ENCODE assay signal across 10 cellular contexts in the genomic region with DNA sequence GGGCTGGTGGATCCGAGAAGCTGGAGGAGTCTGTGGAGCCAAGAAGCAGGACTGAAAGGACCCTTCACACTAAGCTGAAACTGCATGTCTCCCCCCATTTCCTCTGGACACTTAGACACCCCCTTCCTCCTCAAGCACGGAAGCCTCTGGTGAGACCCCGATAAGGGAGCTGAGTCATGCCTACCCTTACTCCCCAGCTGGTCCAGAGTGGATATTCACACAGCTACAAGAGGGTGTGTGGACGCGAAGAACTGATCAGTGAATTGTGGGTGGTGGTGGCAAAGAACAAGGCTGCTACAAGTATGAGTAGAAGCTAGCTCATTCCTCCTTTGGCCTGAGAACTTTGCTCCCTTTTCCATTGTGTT. TPM values are rescaled to one million over a fixed set of nuclear protein-coding genes. Genes with fewer than 3 reads are reported as not detected.
DNase-seq lines count a peak whose midpoint lies in the region; ATAC-seq and TF ChIP-seq lines count a peak whose summit lies in the region.
"Had no signal": no experiment of that assay in that cellular context is flagged by ENCODE, and none has a peak within 500 bp of the region (broad histone marks: within the 10 kb centered on the region; RNA-seq: fewer than 3 reads in every experiment).

No MANE protein-coding gene starts in this region.

- peak overlapping the region; percentile 48 to 94 (median 78) for H3K4me3 ChIP-seq in BLaER1 treated with 17β-estradiol and CSF1 and Interleukin-3, amounts not matched to agents 10 nM and 100 nM
- peak overlapping the region; percentile 89 for H3K4me3 ChIP-seq in OCI-LY7 (ENCODE audit: low read depth, low read length, poor library complexity, severe bottlenecking)
- peak overlapping the region in 1 of 2 donors; percentile 0 for H3K4me3 ChIP-seq in esophagus (ENCODE audit: low read depth in 1 of 2, low read length in 2 of 2)
- peak overlapping the region; percentile 51 for H3K4me3 ChIP-seq in trophoblast cell (ENCODE audit: low read depth, low read length)

- WGBS in esophagus, 2 donors = 50 to 52% methylated on average over 5 of the region's 5 CpGs
- no CpG with 5 or more reads among the region's 5 CpGs for WGBS in trophoblast cell (ENCODE audit: extremely low coverage, insufficient coverage, insufficient read length)

- peaks cover 3% of the 10 kb centered on the region for H3K4me1 Mint-ChIP-seq in stimulated activated memory B cell treated with anti-CD40 and anti-IgM and Interleukin-4, amounts not matched to agents 10 μg/mL and 1 μg/mL and 100 μg/mL, for 72 hours
- H3K4me1 Mint-ChIP-seq in activated naive CD4-positive, alpha-beta T cell treated with anti-CD3 and anti-CD28 coated beads, Interleukin-2, amount 10 ng/mL, durations not matched to agents 7 days and 5 days = peaks cover 7% of the 10 kb centered on the region
- H3K4me1 Mint-ChIP-seq in effector memory CD8-positive, alpha-beta T cell (ENCODE audit: low read depth in 2 of 2) = peaks cover 6 to 26% of the 10 kb centered on the region in 2 donors

- H3K9me2 ChIP-seq in OCI-LY7 (ENCODE audit: insufficient read depth, low read length) = no peaks in the 10 kb centered on the region

- H3K14ac ChIP-seq in trophoblast cell (ENCODE audit: low read length) = peak overlapping the region; percentile 96

- no peak overlapping the region for H3K4me3 Mint-ChIP-seq in stimulated activated memory B cell treated with anti-CD40 and anti-IgM and Interleukin-4, amounts not matched to agents 10 μg/mL and 1 μg/mL and 100 μg/mL, for 72 hours
- H3K4me3 Mint-ChIP-seq in activated naive CD4-positive, alpha-beta T cell treated with anti-CD3 and anti-CD28 coated beads, Interleukin-2, amount 10 ng/mL, durations not matched to agents 7 days and 5 days = no peak overlapping the region
- H3K4me3 Mint-ChIP-seq in effector memory CD8-positive, alpha-beta T cell = no peak overlapping the region

- peak overlapping the region; percentile 99 for H4K91ac ChIP-seq in trophoblast cell (ENCODE audit: low read depth, low read length)

- no peak for ATAC-seq in stimulated activated memory B cell treated with anti-CD40 and anti-IgM and Interleukin-4, amounts not matched to agents 10 μg/mL and 1 μg/mL and 100 μg/mL, for 72 hours
- no peak for ATAC-seq in HG02938 (IDR thresholded peaks at IDR 0.05; ENCODE audit: unreplicated experiment)
- no peak for ATAC-seq in effector memory CD8-positive, alpha-beta T cell (replicated peaks)

- peak overlapping the region; percentile 90 for H4K8ac ChIP-seq in trophoblast cell (ENCODE audit: low read depth, low read length)

- H2AK5ac ChIP-seq in trophoblast cell (ENCODE audit: low read length) = peak overlapping the region; percentile 98

- peak overlapping the region; percentile 99 for H2BK5ac ChIP-seq in trophoblast cell (ENCODE audit: low read depth, low read length, poor library complexity)

- H2BK12ac ChIP-seq in trophoblast cell (ENCODE audit: low read length) = peak overlapping the region; percentile 92

- TF ChIP-seq CTCF in OCI-LY7 (conservative IDR thresholded peaks at IDR 0.05; ENCODE audit: low read length) = no peak

- H3K27me3 Mint-ChIP-seq in stimulated activated memory B cell treated with anti-CD40 and anti-IgM and Interleukin-4, amounts not matched to agents 10 μg/mL and 1 μg/mL and 100 μg/mL, for 72 hours = no peaks in the 10 kb centered on the region
- no peaks in the 10 kb centered on the region for H3K27me3 Mint-ChIP-seq in activated naive CD4-positive, alpha-beta T cell treated with anti-CD3 and anti-CD28 coated beads, Interleukin-2, amount 10 ng/mL, durations not matched to agents 7 days and 5 days
- no peaks in the 10 kb centered on the region for H3K27me3 Mint-ChIP-seq in effector memory CD8-positive, alpha-beta T cell
- H3K27me3 Mint-ChIP-seq: progenitor cell of endocrine pancreas had no signal

- DNase-seq in OCI-LY7 (ENCODE audit: low spot score) (no peak), trophoblast cell (peak in 1 of 2 donors; percentile 30)
- no peak for DNase-seq in activated naive CD4-positive, alpha-beta T cell treated with anti-CD3 and anti-CD28 coated beads, Interleukin-2, amount 10 ng/mL, durations not matched to agents 7 days and 5 days
- DNase-seq in effector memory CD8-positive, alpha-beta T cell = no peak

- H3K36me3 Mint-ChIP-seq in stimulated activated memory B cell treated with anti-CD40 and anti-IgM and Interleukin-4, amounts not matched to agents 10 μg/mL and 1 μg/mL and 100 μg/mL, for 72 hours = peaks cover 26% of the 10 kb centered on the region
- peaks cover 32% of the 10 kb centered on the region for H3K36me3 Mint-ChIP-seq in activated naive CD4-positive, alpha-beta T cell treated with anti-CD3 and anti-CD28 coated beads, Interleukin-2, amount 10 ng/mL, durations not matched to agents 7 days and 5 days
- H3K36me3 Mint-ChIP-seq in effector memory CD8-positive, alpha-beta T cell (ENCODE audit: insufficient read depth) = peaks cover 39% of the 10 kb centered on the region

- peak overlapping the region; percentile 93 to 100 (median 98) for H3K4me2 ChIP-seq in BLaER1 treated with 17β-estradiol and CSF1 and Interleukin-3, amounts not matched to agents 10 nM and 100 nM
- H3K4me2 ChIP-seq in OCI-LY7 (ENCODE audit: low read length) (peak overlapping the region; percentile 97), trophoblast cell (ENCODE audit: low read length) (peak overlapping the region; percentile 56)

- H3K27ac ChIP-seq in BLaER1 treated with 17β-estradiol and CSF1 and Interleukin-3, amounts not matched to agents 10 nM and 100 nM = peak overlapping the region in 10 of 11 experiments; percentile 26 to 91 (median 75); a peak in 19 of 22 replicates
- H3K27ac ChIP-seq in OCI-LY7 (ENCODE audit: low read depth, low read length, poor library complexity, severe bottlenecking) (peak overlapping the region; percentile 46), esophagus (ENCODE audit: low read depth in 2 of 2, low read length in 1 of 2) (peak overlapping the region; percentile 85), trophoblast cell (ENCODE audit: low read depth, low read length) (peak overlapping the region; percentile 99)

- H3K9me3 Mint-ChIP-seq in stimulated activated memory B cell treated with anti-CD40 and anti-IgM and Interleukin-4, amounts not matched to agents 10 μg/mL and 1 μg/mL and 100 μg/mL, for 72 hours = no peaks in the 10 kb centered on the region
- H3K9me3 Mint-ChIP-seq in activated naive CD4-positive, alpha-beta T cell treated with anti-CD3 and anti-CD28 coated beads, Interleukin-2, amount 10 ng/mL, durations not matched to agents 7 days and 5 days = no peaks in the 10 kb centered on the region
- no peaks in the 10 kb centered on the region for H3K9me3 Mint-ChIP-seq in effector memory CD8-positive, alpha-beta T cell

- H3K79me2 ChIP-seq in OCI-LY7 (ENCODE audit: insufficient read depth, low read depth, low read length) (peaks cover 51% of the 10 kb centered on the region), trophoblast cell (ENCODE audit: control insufficient read depth, insufficient read depth, low read length, poor library complexity) (peaks cover 22% of the 10 kb centered on the region)

- POLR2A ChIA-PET in OCI-LY7 (lab: Charles Lee) = interaction anchor here (0.7 to 2.4 kb wide), 16 partner anchors 10 to 134 kb away, joined by 3 to 18 read pairs (median 4); a partner anchor contains a TSS

- peak overlapping the region; percentile 75 for H4K12ac ChIP-seq in trophoblast cell (ENCODE audit: low read depth, low read length)

- H3K9me3 ChIP-seq in BLaER1 treated with 17β-estradiol and CSF1 and Interleukin-3, amounts not matched to agents 10 nM and 100 nM (replicated peaks in 1 of 11) = no peaks in the 10 kb centered on the region
- H3K9me3 ChIP-seq in OCI-LY7 (ENCODE audit: low read length) (no peaks in the 10 kb centered on the region), esophagus (ENCODE audit: control insufficient read depth in 2 of 2, insufficient read depth in 1 of 2, low read depth in 1 of 2, low read length in 1 of 2) (no peaks in the 10 kb centered on the region), trophoblast cell (ENCODE audit: insufficient read depth, low read depth, low read length) (no peaks in the 10 kb centered on the region)

- peak overlapping the region; percentile 97 for H3K4ac ChIP-seq in trophoblast cell (ENCODE audit: low read depth, low read length)

- peaks cover 27% of the 10 kb centered on the region for H3K79me1 ChIP-seq in trophoblast cell (ENCODE audit: low read length)

- H3K18ac ChIP-seq in trophoblast cell (ENCODE audit: low read length) = peak overlapping the region; percentile 97

- BruUV-seq in OCI-LY7 (replicated peaks; lab: Mats Ljungman, UMichigan) = no TSS peak

- no peak overlapping the region for H3K27ac Mint-ChIP-seq in stimulated activated memory B cell treated with anti-CD40 and anti-IgM and Interleukin-4, amounts not matched to agents 10 μg/mL and 1 μg/mL and 100 μg/mL, for 72 hours
- no peak overlapping the region for H3K27ac Mint-ChIP-seq in activated naive CD4-positive, alpha-beta T cell treated with anti-CD3 and anti-CD28 coated beads, Interleukin-2, amount 10 ng/mL, durations not matched to agents 7 days and 5 days
- H3K27ac Mint-ChIP-seq in effector memory CD8-positive, alpha-beta T cell = no peak overlapping the region

- peaks cover 50 to 55% (median 53%) of the 10 kb centered on the region in 10 experiments for H3K4me1 ChIP-seq in BLaER1 treated with 17β-estradiol and CSF1 and Interleukin-3, amounts not matched to agents 10 nM and 100 nM
- H3K4me1 ChIP-seq in OCI-LY7 (ENCODE audit: insufficient read depth, low read length, poor library complexity, severe bottlenecking) (peaks cover 48% of the 10 kb centered on the region), esophagus (ENCODE audit: control insufficient read depth in 2 of 2, insufficient read depth in 2 of 2, low read length in 1 of 2) (peaks cover 8 to 14% of the 10 kb centered on the region in 2 donors), trophoblast cell (ENCODE audit: control insufficient read depth in 1 of 2, insufficient read depth in 2 of 2, low read length in 2 of 2) (peaks cover 33 to 43% of the 10 kb centered on the region in 2 experiments)

- H3K27me3 ChIP-seq in BLaER1 treated with 17β-estradiol and CSF1 and Interleukin-3, amounts not matched to agents 10 nM and 100 nM = no peaks in the 10 kb centered on the region
- H3K27me3 ChIP-seq in esophagus (ENCODE audit: control insufficient read depth in 1 of 2, insufficient read depth in 2 of 2, low read length in 2 of 2) = no peaks in the 10 kb centered on the region
- H3K27me3 ChIP-seq in trophoblast cell (ENCODE audit: insufficient read depth, low read length) = no peaks in the 10 kb centered on the region

- H3K9ac ChIP-seq in BLaER1 treated with 17β-estradiol and CSF1 and Interleukin-3, amounts not matched to agents 10 nM and 100 nM = peak overlapping the region; percentile 50 to 93 (median 69)
- peak overlapping the region; percentile 24 for H3K9ac ChIP-seq in trophoblast cell (ENCODE audit: low read length)

- H2BK120ac ChIP-seq in trophoblast cell (ENCODE audit: insufficient read depth, low read length, poor library complexity) = peak overlapping the region; percentile 99

- peak overlapping the region; percentile 96 for H3K23ac ChIP-seq in trophoblast cell (ENCODE audit: low read length)

- CTCF ChIA-PET in OCI-LY7 (lab: Charles Lee; ENCODE audit: unreplicated experiment) = interaction anchor here (0.8 to 2.2 kb wide), 12 partner anchors 22 to 111 kb away, joined by 3 to 13 read pairs (median 4); a partner anchor contains a TSS
- CTCF ChIA-PET in activated naive CD4-positive, alpha-beta T cell treated with anti-CD3 and anti-CD28 coated beads, Interleukin-2, amount 10 ng/mL, durations not matched to agents 7 days and 5 days (lab: Charles Lee) = interaction anchor here (1.2 to 3.8 kb wide), 15 partner anchors 8 to 111 kb away, joined by 3 to 43 read pairs (median 6); a partner anchor contains a TSS

- intact Hi-C loops in OCI-LY7 (cut with micrococcal nuclease; ENCODE audit: unreplicated experiment) = loop anchor here (2.0 kb wide), 1 partner anchor 69 kb away; a partner anchor contains a TSS

- H4K20me1 ChIP-seq in BLaER1 treated with 17β-estradiol and CSF1 and Interleukin-3, amounts not matched to agents 10 nM and 100 nM = peaks cover 53 to 82% (median 78%) of the 10 kb centered on the region in 11 experiments
- H4K20me1 ChIP-seq in OCI-LY7 (ENCODE audit: insufficient read depth, low read length) = peaks cover 15% of the 10 kb centered on the region; the same call in 1 of the 2 replicates

- no peak overlapping the region for H2AFZ ChIP-seq in OCI-LY7 (ENCODE audit: low read length)
- H2AFZ ChIP-seq in trophoblast cell (ENCODE audit: insufficient read depth, low read length, poor library complexity) = peak overlapping the region; percentile 81

- H3K36me3 ChIP-seq in BLaER1 treated with 17β-estradiol and CSF1 and Interleukin-3, amounts not matched to agents 10 nM and 100 nM = peaks cover 39 to 58% (median 42%) of the 10 kb centered on the region in 11 experiments
- H3K36me3 ChIP-seq in OCI-LY7 (ENCODE audit: insufficient read depth, low read length) (peaks cover 44% of the 10 kb centered on the region), esophagus (ENCODE audit: control insufficient read depth in 2 of 2, insufficient read depth in 2 of 2, low read length in 1 of 2) (peaks cover 8 to 22% of the 10 kb centered on the region in 2 donors), trophoblast cell (ENCODE audit: control insufficient read depth in 1 of 2, insufficient read depth in 2 of 2, low read length in 2 of 2) (peaks cover 19 to 29% of the 10 kb centered on the region in 2 experiments)

RNA-seq across cellular contexts. Expression of a gene that starts 4.3 kb away (rescaled TPM):
- 87.5 and 98.8 TPM in 2 replicates for total RNA-seq in OCI-LY7 (2014; rRNA removed; shearing (Covaris generic))
- total RNA-seq in OCI-LY7 (2022) = 169 and 177 TPM in 2 replicates
- 10 to 100 TPM; 53.2 to 89.5 TPM for polyA plus RNA-seq in esophagus
- 53.1 and 56.1 TPM in 2 replicates for polyA plus RNA-seq in trophoblast cell (2013)

RNA-seq across cellular contexts. Expression of a gene that starts 4.8 kb away (rescaled TPM):
- total RNA-seq in OCI-LY7 (2014; rRNA removed; shearing (Covaris generic)) = 16.8 and 18.2 TPM in 2 replicates
- total RNA-seq in OCI-LY7 (2022) = 21.9 and 23.0 TPM in 2 replicates
- polyA plus RNA-seq in esophagus = 10 to 100 TPM; 10.5 to 13.6 TPM
- 32.3 and 32.4 TPM in 2 replicates for polyA plus RNA-seq in trophoblast cell (2013)

RNA-seq across cellular contexts. Expression of a gene that starts 21.4 kb away (rescaled TPM):
- total RNA-seq in OCI-LY7 (2014; rRNA removed; shearing (Covaris generic)) = 66.0 and 75.4 TPM in 2 replicates
- total RNA-seq in OCI-LY7 (2022) = 68.2 and 70.4 TPM in 2 replicates
- 10 to 100 TPM; 26.7 to 45.8 TPM for polyA plus RNA-seq in esophagus
- polyA plus RNA-seq in trophoblast cell (2013) = 36.1 and 36.7 TPM in 2 replicates

RNA-seq across cellular contexts. Expression of a gene that starts 21.4 kb away (rescaled TPM):
- total RNA-seq in OCI-LY7 (2014; rRNA removed; shearing (Covaris generic)) = 12.3 and 13.5 TPM in 2 replicates
- total RNA-seq in OCI-LY7 (2022) = 27.1 and 31.3 TPM in 2 replicates
- polyA plus RNA-seq in esophagus = 1 to 10 TPM; 5.3 to 6.3 TPM
- polyA plus RNA-seq in trophoblast cell (2013) = 14.4 TPM in 2 replicates

RNA-seq across cellular contexts. Expression of a gene that starts 26.4 kb away (rescaled TPM):
- total RNA-seq in OCI-LY7 (2014; rRNA removed; shearing (Covaris generic)) = 0.67 and 2.3 TPM in 2 replicates
- 4.1 and 4.4 TPM in 2 replicates for total RNA-seq in OCI-LY7 (2022)
- polyA plus RNA-seq in esophagus = under 1 TPM in 1 of 2 donors, not detected in 1; 0.06 TPM
- not detected in 2 replicates for polyA plus RNA-seq in trophoblast cell (2013)
- total RNA-seq: progenitor cell of endocrine pancreas, ureter had no signal

Comparison
In these comparisons a context has a peak if more than half of its experiments do, and no peak if none do; other contexts are left out.
1. H3K27ac ChIP-seq: peak in every context shown above with its lines; median percentile 99 in trophoblast cell; 85 in esophagus; 75 in BLaER1 treated with 17β-estradiol and CSF1 and Interleukin-3, amounts not matched to agents 10 nM and 100 nM; 46 in OCI-LY7.